Comparison of ENCODE assay signal across 11 cellular contexts in the genomic region with DNA sequence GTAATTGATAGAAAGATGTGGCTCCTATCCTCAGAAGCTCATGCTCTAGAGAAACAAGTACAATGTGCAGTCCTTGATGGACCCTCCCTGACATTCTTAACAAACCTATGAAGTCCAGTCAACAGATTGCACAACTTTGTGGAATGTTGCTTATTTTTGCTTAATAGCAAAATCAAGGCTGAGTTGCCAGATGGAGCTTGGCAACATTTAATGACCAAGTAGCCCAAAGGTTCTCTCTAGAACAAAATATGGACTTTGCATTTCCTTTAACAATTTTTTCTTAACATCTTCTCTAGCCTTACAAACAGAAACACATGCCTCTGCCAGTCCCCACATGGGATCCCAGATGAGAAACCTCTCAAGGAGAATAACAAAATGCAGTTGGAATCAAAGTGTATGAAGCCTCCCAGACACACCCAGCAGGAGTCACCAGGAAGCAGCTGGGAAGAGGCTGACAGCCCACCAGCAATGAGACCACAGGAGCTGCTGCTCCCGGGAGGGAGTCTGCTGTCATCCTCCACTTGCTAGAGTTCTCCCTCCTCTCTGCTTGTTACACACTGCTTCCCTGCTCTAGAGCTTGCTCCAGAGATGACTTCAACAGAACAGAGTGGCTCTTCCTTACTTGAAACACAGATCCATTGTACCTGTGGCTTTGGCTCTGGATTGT.
DNase-seq lines count a peak whose midpoint lies in the region; ATAC-seq, FAIRE-seq and TF ChIP-seq lines count a peak whose summit lies in the region.
"Had no signal": no experiment of that assay in that cellular context is flagged by ENCODE, and none has a peak within 500 bp of the region (broad histone marks: within the 10 kb centered on the region; RNA-seq: fewer than 3 reads in every experiment).

No MANE protein-coding gene starts in this region.

- H3K4me1 ChIP-seq in HepG2 (ENCODE audit: insufficient read depth, low read length) (no peaks in the 10 kb centered on the region), upper lobe of right lung (no peaks in the 10 kb centered on the region)
- H3K4me1 ChIP-seq: HAP-1 had no signal

- FAIRE-seq in HepG2 (lab: Jason Lieb, UNC) = no peak
- FAIRE-seq: K562 had no signal

- no CpG with 5 or more reads among the region's 1 CpG for WGBS in HepG2 (ENCODE audit: low lambda C conversion rate)

- POLR2A ChIA-PET in HepG2 (lab: Yijun Ruan, JAX) = no interaction called here

- H3K27ac ChIP-seq in HepG2 (ENCODE audit: extremely low read length, insufficient read depth, low read length) (no peak overlapping the region), upper lobe of right lung (no peak overlapping the region)

- BruUV-seq in HepG2 (replicated peaks; lab: Mats Ljungman, UMichigan) = no TSS peak

- TF ChIP-seq EP300 in HepG2 (IDR thresholded peaks at IDR 0.05; ENCODE audit: low read depth in 2 of 2, low read length in 2 of 2) = no peak
- TF ChIP-seq EP300 in HepG2 (CRISPR knock-in tag; IDR thresholded peaks at IDR 0.05; ENCODE audit: borderline replicate concordance) = no peak

- CTCF ChIA-PET in HepG2 (lab: Yijun Ruan, JAX; ENCODE audit: low intra/inter-chr PET ratio, low total read pairs) = no interaction called here

- H3K9me3 ChIP-seq in HepG2 (ENCODE audit: low read length) (no peaks in the 10 kb centered on the region), upper lobe of right lung (no peaks in the 10 kb centered on the region)
- H3K9me3 ChIP-seq: HAP-1 had no signal

- DNase-seq in HT1080 (ENCODE audit: low read depth) (peak; percentile 15), epithelial cell of esophagus (ENCODE audit: low read depth) (peak; percentile 43), HepG2 (ENCODE audit: low spot score) (peak; percentile 23), upper lobe of right lung (no peak), KBM-7 (no peak), DMS114 treated with DMSO at 0.1 percent for 48 hours (lab: John Stamatoyannopoulos, UW; ENCODE audit: unreplicated experiment) (no peak)
- DNase-seq: activated CD4-positive, alpha-beta T cell treated with anti-CD3 and anti-CD28 coated beads, Interleukin-2, amount 10 ng/mL, durations not matched to agents 24 days and 14 days had no signal

- TF ChIP-seq RAD21 in HepG2 (CRISPR knock-in tag; IDR thresholded peaks at IDR 0.05) = no peak

- no peak overlapping the region for H2AFZ ChIP-seq in HepG2 (ENCODE audit: low read length)

- in situ Hi-C loops in HepG2 (cut with HindIII; ENCODE audit: extremely low pct_ligation_motif_present, low pct_unique_long_range_greater_than_20kb) (no loop called here), KBM-7 (cut with MboI; ENCODE audit: low pct_unique_long_range_greater_than_20kb, low sequenced_read_pairs) (no loop called here)

- ATAC-seq in HepG2 (peak; percentile 51; the same call in 2 of the 3 replicates), upper lobe of right lung (peak; percentile 27), GM18498 (IDR thresholded peaks at IDR 0.05; ENCODE audit: unreplicated experiment) (no peak)
- ATAC-seq: activated T-helper 17 cell treated with anti-CD3 and anti-CD28 coated beads, Interleukin-2, amount 50 U/mL, for 72 hours; K562 had no signal

- H3K79me2 ChIP-seq in HepG2 (ENCODE audit: insufficient read depth, low read length) = no peaks in the 10 kb centered on the region

- H3K27me3 ChIP-seq in HepG2 (ENCODE audit: control insufficient read depth in 1 of 2, insufficient read depth in 2 of 2, low read length in 2 of 2) (no peaks in the 10 kb centered on the region), upper lobe of right lung (no peaks in the 10 kb centered on the region)

- H3K36me3 ChIP-seq in HepG2 (replicated peaks in 1 of 2; ENCODE audit: control insufficient read depth in 1 of 2, insufficient read depth in 2 of 2, low read length in 2 of 2) = no peaks in the 10 kb centered on the region
- H3K36me3 ChIP-seq in upper lobe of right lung = no peaks in the 10 kb centered on the region
- H3K36me3 ChIP-seq: HAP-1 had no signal

- no peak for TF ChIP-seq POLR2A in HepG2 (IDR thresholded peaks at IDR 0.05; ENCODE audit: insufficient read depth in 1 of 2, low read depth in 2 of 2, low read length in 2 of 2)

- H3K4me2 ChIP-seq in HepG2 (ENCODE audit: low read depth, low read length) = no peak overlapping the region

- no peak overlapping the region for H3K9ac ChIP-seq in HepG2 (ENCODE audit: insufficient read depth, low read depth, low read length)

- no peak overlapping the region for H3K4me3 ChIP-seq in epithelial cell of esophagus (ENCODE audit: low read length)
- H3K4me3 ChIP-seq in HepG2 (replicated peaks in 1 of 3; ENCODE audit: insufficient read depth in 1 of 3, low read depth in 2 of 3, low read length in 3 of 3) = no peak overlapping the region
- H3K4me3 ChIP-seq in upper lobe of right lung = no peak overlapping the region
- H3K4me3 ChIP-seq: HAP-1, K562 had no signal

- TF ChIP-seq CTCF in epithelial cell of esophagus (IDR thresholded peaks at IDR 0.05; ENCODE audit: insufficient read depth, low read depth, low read length, missing control alignments) = no peak
- no peak for TF ChIP-seq CTCF in HepG2 (CRISPR knock-in tag; IDR thresholded peaks at IDR 0.05)
- TF ChIP-seq CTCF in upper lobe of right lung (IDR thresholded peaks at IDR 0.05) = no peak

- intact Hi-C loops in HepG2 (cut with micrococcal nuclease; ENCODE audit: unreplicated experiment) = no loop called here
- intact Hi-C loops in upper lobe of right lung (cut with DNase I) = no loop called here

- H4K20me1 ChIP-seq in HepG2 (ENCODE audit: insufficient read depth, low read length) = no peaks in the 10 kb centered on the region

TF ChIP-seq in HepG2, 621 proteins besides CTCF, POLR2A, EP300 and RAD21 (continues in another document):
- TF ChIP-seq EHMT2 (IDR thresholded peaks at IDR 0.05; ENCODE audit: borderline replicate concordance, low read depth, low read length) (no peak), HMG20A (CRISPR knock-in tag; IDR thresholded peaks at IDR 0.05; ENCODE audit: borderline replicate concordance) (no peak), KLF12 (CRISPR knock-in tag; IDR thresholded peaks at IDR 0.05; ENCODE audit: borderline replicate concordance) (no peak), IKZF4 (CRISPR knock-in tag; IDR thresholded peaks at IDR 0.05; ENCODE audit: borderline replicate concordance, low read depth, not compliant biosample characterization) (no peak), HIVEP1 (CRISPR knock-in tag; IDR thresholded peaks at IDR 0.05) (no peak), ZNF33A (CRISPR knock-in tag; IDR thresholded peaks at IDR 0.05; ENCODE audit: borderline replicate concordance) (no peak), ZNF879 (CRISPR knock-in tag; IDR thresholded peaks at IDR 0.05) (no peak), CEBPG (CRISPR knock-in tag; IDR thresholded peaks at IDR 0.05) (peak; percentile 38; the same call in 1 of the 2 replicates), HNRNPUL1 (IDR thresholded peaks at IDR 0.05; ENCODE audit: low read depth, low read length) (no peak), MATR3 (CRISPR knock-in tag; IDR thresholded peaks at IDR 0.05) (no peak), MTF2 (CRISPR knock-in tag; IDR thresholded peaks at IDR 0.05; ENCODE audit: borderline replicate concordance) (no peak), BRD4 (CRISPR knock-in tag; IDR thresholded peaks at IDR 0.05) (no peak), GLI4 (CRISPR knock-in tag; IDR thresholded peaks at IDR 0.05; ENCODE audit: borderline replicate concordance) (no peak), PHF8 (CRISPR knock-in tag; IDR thresholded peaks at IDR 0.05) (no peak), SRSF1 (optimal IDR thresholded peaks at IDR 0.05; ENCODE audit: low read depth, low read length) (no peak), ZIK1 (CRISPR knock-in tag; IDR thresholded peaks at IDR 0.05; ENCODE audit: borderline replicate concordance, low read depth) (no peak), KLF16 (CRISPR knock-in tag; IDR thresholded peaks at IDR 0.05) (no peak), SNAPC2 (CRISPR knock-in tag; IDR thresholded peaks at IDR 0.05) (no peak), PITX1 (CRISPR knock-in tag; IDR thresholded peaks at IDR 0.05) (no peak)
- TF ChIP-seq, protein P1, sequence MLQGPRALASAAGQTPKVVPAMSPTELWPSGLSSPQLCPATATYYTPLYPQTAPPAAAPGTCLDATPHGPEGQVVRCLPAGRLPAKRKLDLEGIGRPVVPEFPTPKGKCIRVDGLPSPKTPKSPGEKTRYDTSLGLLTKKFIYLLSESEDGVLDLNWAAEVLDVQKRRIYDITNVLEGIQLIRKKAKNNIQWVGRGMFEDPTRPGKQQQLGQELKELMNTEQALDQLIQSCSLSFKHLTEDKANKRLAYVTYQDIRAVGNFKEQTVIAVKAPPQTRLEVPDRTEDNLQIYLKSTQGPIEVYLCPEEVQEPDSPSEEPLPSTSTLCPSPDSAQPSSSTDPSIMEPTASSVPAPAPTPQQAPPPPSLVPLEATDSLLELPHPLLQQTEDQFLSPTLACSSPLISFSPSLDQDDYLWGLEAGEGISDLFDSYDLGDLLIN (CRISPR knock-in tag; IDR thresholded peaks at IDR 0.05; ENCODE audit: borderline replicate concordance) = no peak
- TF ChIP-seq, protein P2, sequence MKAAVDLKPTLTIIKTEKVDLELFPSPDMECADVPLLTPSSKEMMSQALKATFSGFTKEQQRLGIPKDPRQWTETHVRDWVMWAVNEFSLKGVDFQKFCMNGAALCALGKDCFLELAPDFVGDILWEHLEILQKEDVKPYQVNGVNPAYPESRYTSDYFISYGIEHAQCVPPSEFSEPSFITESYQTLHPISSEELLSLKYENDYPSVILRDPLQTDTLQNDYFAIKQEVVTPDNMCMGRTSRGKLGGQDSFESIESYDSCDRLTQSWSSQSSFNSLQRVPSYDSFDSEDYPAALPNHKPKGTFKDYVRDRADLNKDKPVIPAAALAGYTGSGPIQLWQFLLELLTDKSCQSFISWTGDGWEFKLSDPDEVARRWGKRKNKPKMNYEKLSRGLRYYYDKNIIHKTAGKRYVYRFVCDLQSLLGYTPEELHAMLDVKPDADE (CRISPR knock-in tag; IDR thresholded peaks at IDR 0.05) = no peak

Comparison
In these comparisons a context has a peak if more than half of its experiments do, and no peak if none do; other contexts are left out.
1. DNase-seq: peak in HT1080 (single experiment), epithelial cell of esophagus (single experiment) and HepG2 (single experiment); none in upper lobe of right lung (single experiment), KBM-7 (single experiment) and DMS114 treated with DMSO at 0.1 percent for 48 hours (single experiment).